ENCODE assay signal across 8 cellular contexts in the genomic region with DNA sequence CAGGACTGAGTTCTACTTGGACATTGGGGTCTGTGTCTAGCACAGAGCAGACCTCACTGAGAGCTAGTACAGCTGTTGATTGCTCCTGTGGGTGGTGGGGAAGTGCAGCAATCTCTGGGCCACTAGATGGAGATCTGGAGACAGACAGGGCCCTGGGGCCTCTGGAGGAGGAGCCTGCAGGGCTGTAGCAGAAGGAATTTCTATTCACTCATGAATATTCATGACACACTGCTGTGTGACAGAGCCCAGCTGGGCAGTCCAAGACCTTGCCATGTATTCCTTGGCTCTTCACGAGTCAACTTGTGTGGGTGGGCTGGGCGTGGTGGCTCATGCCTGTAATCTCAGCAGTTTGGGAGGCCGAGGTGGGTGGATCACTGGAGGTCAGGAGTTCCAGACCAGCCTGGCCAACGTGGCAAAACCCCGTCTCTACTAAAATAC. TPM values are rescaled to one million over a fixed set of nuclear protein-coding genes. Genes with fewer than 3 reads are reported as not detected.
DNase-seq lines count a peak whose midpoint lies in the region; ATAC-seq and TF ChIP-seq lines count a peak whose summit lies in the region.

No MANE protein-coding gene starts in this region.

- BruUV-seq in OCI-LY7 (replicated peaks; lab: Mats Ljungman, UMichigan) = no TSS peak

- H3K4me2 ChIP-seq in H9 (ENCODE audit: insufficient read depth, insufficient read length, low read length) (no peak overlapping the region), OCI-LY7 (ENCODE audit: low read length) (no peak overlapping the region)

- ATAC-seq in left lobe of liver (peak; percentile 69), HG03457 (IDR thresholded peaks at IDR 0.05; ENCODE audit: unreplicated experiment) (no peak), GM18858 (IDR thresholded peaks at IDR 0.05; ENCODE audit: unreplicated experiment) (no peak)

- in situ Hi-C loops in Caki2 (cut with HindIII; ENCODE audit: low pct_unique_long_range_greater_than_20kb, low sequenced_read_pairs) (no loop called here), transverse colon (cut with MboI; ENCODE audit: low pct_ligation_motif_present in 1 of 4, low pct_unique_long_range_greater_than_20kb in 1 of 4, low sequenced_read_pairs in 3 of 4) (no loop called here)

- peaks cover 36 to 72% (median 64%) of the 10 kb centered on the region in 3 experiments; a peak in 6 of 7 replicates for H3K36me3 Mint-ChIP-seq in H9 (ENCODE audit: insufficient read depth in 1 of 3, low read depth in 3 of 3)

- no peak overlapping the region for H3T11ph ChIP-seq in H9 (ENCODE audit: low read length)

- no peak overlapping the region for H3K9ac ChIP-seq in H9 (ENCODE audit: extremely low read depth, insufficient read length, low read length)

- peak; percentile 74 for DNase-seq in Caki2 (ENCODE audit: low read depth)
- peak; percentile 88 for DNase-seq in H9
- DNase-seq in OCI-LY7 (ENCODE audit: low spot score) = peak; percentile 74
- DNase-seq in cardiac fibroblast (ENCODE audit: low read depth in 2 of 2) = peak; percentile 89 to 93
- DNase-seq in left lobe of liver (ENCODE audit: low spot score) = no peak
- peak; percentile 17 for DNase-seq in transverse colon

- no peaks in the 10 kb centered on the region for H4K20me1 ChIP-seq in H9 (ENCODE audit: control insufficient read depth, insufficient read depth, insufficient read length)
- H4K20me1 ChIP-seq in OCI-LY7 (ENCODE audit: insufficient read depth, low read length) = no peaks in the 10 kb centered on the region

- H3K23ac ChIP-seq in H9 (ENCODE audit: insufficient read length, low read depth, low read length) = no peak overlapping the region

- peaks cover 8 to 20% of the 10 kb centered on the region in 2 experiments for H3K4me1 Mint-ChIP-seq in H9

- no peak overlapping the region for H3K18ac ChIP-seq in H9 (ENCODE audit: insufficient read length, low read depth, low read length)

- H2BK20ac ChIP-seq in H9 (ENCODE audit: low read depth, low read length, poor library complexity, severe bottlenecking) = no peak overlapping the region

- no peak overlapping the region for H3K14ac ChIP-seq in H9 (ENCODE audit: insufficient read depth, low read length)

- intact Hi-C loops in OCI-LY7 (cut with micrococcal nuclease; ENCODE audit: unreplicated experiment) (no loop called here), transverse colon (cut with DNase I; ENCODE audit: low total_unique reads) (no loop called here)

- H3K4ac ChIP-seq in H9 (ENCODE audit: low read depth, low read length) = no peak overlapping the region

- no peak overlapping the region for H2BK12ac ChIP-seq in H9 (ENCODE audit: insufficient read length, low read depth, low read length)

- no peak overlapping the region for H2BK5ac ChIP-seq in H9 (ENCODE audit: insufficient read length, low read length)

- H3K4me1 ChIP-seq in H9 (ENCODE audit: insufficient read depth, low read length) (no peaks in the 10 kb centered on the region), OCI-LY7 (ENCODE audit: insufficient read depth, low read length, poor library complexity, severe bottlenecking) (no peaks in the 10 kb centered on the region), transverse colon (no peaks in the 10 kb centered on the region)

- no peaks in the 10 kb centered on the region for H3K27me3 ChIP-seq in H9 (ENCODE audit: insufficient read depth, low read length)
- H3K27me3 ChIP-seq in transverse colon = no peaks in the 10 kb centered on the region

- peak; percentile 73 for TF ChIP-seq CTCF in H9 (conservative IDR thresholded peaks at IDR 0.05)
- TF ChIP-seq CTCF in OCI-LY7 (conservative IDR thresholded peaks at IDR 0.05; ENCODE audit: low read length) = peak; percentile 77
- peak; percentile 82 for TF ChIP-seq CTCF in cardiac fibroblast (IDR thresholded peaks at IDR 0.05; ENCODE audit: low read depth, low read length)
- peak in 2 of 5 experiments; percentile 10 to 20 for TF ChIP-seq CTCF in transverse colon (IDR thresholded peaks at IDR 0.05)

- no peak overlapping the region for H2AK5ac ChIP-seq in H9 (ENCODE audit: insufficient read length, low read length)

- H4K8ac ChIP-seq in H9 (replicated peaks; ENCODE audit: insufficient read length, low read depth, low read length) = no peak overlapping the region

- no peak overlapping the region for H2AFZ ChIP-seq in H9 (ENCODE audit: low read length)
- no peak overlapping the region for H2AFZ ChIP-seq in OCI-LY7 (ENCODE audit: low read length)

- H3K27me3 Mint-ChIP-seq in H9 (ENCODE audit: low read depth) = no peaks in the 10 kb centered on the region; the same call in 1 of the 2 replicates

- no peak for TF ChIP-seq POLR2A in transverse colon (IDR thresholded peaks at IDR 0.05)

- H3K23me2 ChIP-seq in H9 (ENCODE audit: insufficient read length, low read depth, low read length, poor library complexity, severe bottlenecking) = no peaks in the 10 kb centered on the region

- H3K9me3 Mint-ChIP-seq in H9 = no peaks in the 10 kb centered on the region

- H3K56ac ChIP-seq in H9 (ENCODE audit: insufficient read length, low read depth, low read length) = no peak overlapping the region

- TF ChIP-seq EP300 in transverse colon (IDR thresholded peaks at IDR 0.05; ENCODE audit: low read depth) = no peak

- H3K79me1 ChIP-seq in H9 (ENCODE audit: insufficient read depth, low read depth, low read length, poor library complexity, severe bottlenecking) = no peaks in the 10 kb centered on the region

- CTCF ChIA-PET in OCI-LY7 (lab: Charles Lee; ENCODE audit: unreplicated experiment) = no interaction called here

- H3K27ac Mint-ChIP-seq in H9 = peak overlapping the region in 1 of 3 experiments; percentile 79; a peak in 2 of 7 replicates

- H3K4me3 ChIP-seq in OCI-LY7 (ENCODE audit: low read depth, low read length, poor library complexity, severe bottlenecking) (no peak overlapping the region), cardiac fibroblast (replicated peaks in 1 of 2; ENCODE audit: low read depth in 2 of 2, low read length in 2 of 2) (no peak overlapping the region), transverse colon (no peak overlapping the region)

- no peak overlapping the region for H2BK15ac ChIP-seq in H9 (ENCODE audit: low read depth, low read length)

- H3K79me2 ChIP-seq in H9 (ENCODE audit: insufficient read depth, low read length) (no peaks in the 10 kb centered on the region), OCI-LY7 (ENCODE audit: insufficient read depth, low read depth, low read length) (no peaks in the 10 kb centered on the region)

- no peak overlapping the region for H4K91ac ChIP-seq in H9 (ENCODE audit: insufficient read length, low read depth, low read length)

- H2BK120ac ChIP-seq in H9 (ENCODE audit: low read depth, low read length, poor library complexity, severe bottlenecking) = no peak overlapping the region

- WGBS in H9 (ENCODE audit: extremely low coverage, insufficient read length, low lambda C conversion rate) = no CpG with 5 or more reads among the region's 5 CpGs
- 0 to 63% methylated on average over 1 to 5 of the region's 5 CpGs for whole genome bisulfite sequencing in transverse colon (ENCODE audit: low coverage in 1 of 2), 2 donors

- H3K9me2 ChIP-seq in OCI-LY7 (ENCODE audit: insufficient read depth, low read length) = no peaks in the 10 kb centered on the region

- POLR2A ChIA-PET in OCI-LY7 (lab: Charles Lee) = no interaction called here

- H3K4me3 Mint-ChIP-seq in H9 = no peak overlapping the region

- H3K27ac ChIP-seq in H9 (ENCODE audit: insufficient read length, low read depth, low read length) (no peak overlapping the region), OCI-LY7 (ENCODE audit: low read depth, low read length, poor library complexity, severe bottlenecking) (no peak overlapping the region), transverse colon (no peak overlapping the region)

- H4K5ac ChIP-seq in H9 (ENCODE audit: insufficient read length, low read depth, low read length) = no peak overlapping the region

- H3K9me3 ChIP-seq in H9 (ENCODE audit: control insufficient read depth, low read depth, low read length) (no peaks in the 10 kb centered on the region), OCI-LY7 (ENCODE audit: low read length) (no peaks in the 10 kb centered on the region), transverse colon (no peaks in the 10 kb centered on the region)

- H3K36me3 ChIP-seq in OCI-LY7 (ENCODE audit: insufficient read depth, low read length) (peaks cover 89% of the 10 kb centered on the region), transverse colon (peaks cover 0 to 34% (median 12%) of the 10 kb centered on the region in 4 donors)

RNA-seq across cellular contexts. Expression of a gene that starts 37.5 kb away (rescaled TPM):
- total RNA-seq in Caki2 (2014; rRNA removed; shearing (Covaris generic); ENCODE audit: low replicate concordance) = 33.4 and 36.5 TPM in 2 replicates
- 95.2 and 102 TPM in 2 replicates for total RNA-seq in H9 (2021)
- 111 and 113 TPM in 2 replicates for total RNA-seq in OCI-LY7 (2014; rRNA removed; shearing (Covaris generic))
- total RNA-seq in OCI-LY7 (2022) = 229 and 288 TPM in 2 replicates
- 35.4 TPM for total RNA-seq in left lobe of liver
- total RNA-seq in transverse colon = 100 to 1,000 TPM in 1 of 4 donors, 10 to 100 TPM in 3; 43.0 to 132 (median 57.9) TPM

RNA-seq across cellular contexts. Expression of a gene that starts 37.6 kb away (rescaled TPM):
- total RNA-seq in Caki2 (2014; rRNA removed; shearing (Covaris generic); ENCODE audit: low replicate concordance) = 84.8 and 99.9 TPM in 2 replicates
- total RNA-seq in H9 (2021) (66.5 and 69.0 TPM in 2 replicates), OCI-LY7 (2022) (53.3 and 63.9 TPM in 2 replicates), left lobe of liver (50.9 TPM), transverse colon (100 to 1,000 TPM in 1 of 4 donors, 10 to 100 TPM in 3; 15.2 to 220 (median 22.9) TPM)
- 72.4 and 104 TPM in 2 replicates for total RNA-seq in OCI-LY7 (2014; rRNA removed; shearing (Covaris generic))

RNA-seq across cellular contexts. Expression of a gene that starts 54.8 kb away (rescaled TPM):
- total RNA-seq in Caki2 (2014; rRNA removed; shearing (Covaris generic); ENCODE audit: low replicate concordance) = 115 and 131 TPM in 2 replicates
- total RNA-seq in H9 (2021) (19.6 and 20.2 TPM in 2 replicates), OCI-LY7 (2022) (14.8 and 15.5 TPM in 2 replicates), left lobe of liver (2.8 TPM), transverse colon (10 to 100 TPM in 3 of 4 donors, 1 to 10 TPM in 1; 8.1 to 82.0 (median 12.7) TPM)
- total RNA-seq in OCI-LY7 (2014; rRNA removed; shearing (Covaris generic)) = 8.6 and 16.1 TPM in 2 replicates
